8 cellular contexts compared by ENCODE assay signal in the genomic region with DNA sequence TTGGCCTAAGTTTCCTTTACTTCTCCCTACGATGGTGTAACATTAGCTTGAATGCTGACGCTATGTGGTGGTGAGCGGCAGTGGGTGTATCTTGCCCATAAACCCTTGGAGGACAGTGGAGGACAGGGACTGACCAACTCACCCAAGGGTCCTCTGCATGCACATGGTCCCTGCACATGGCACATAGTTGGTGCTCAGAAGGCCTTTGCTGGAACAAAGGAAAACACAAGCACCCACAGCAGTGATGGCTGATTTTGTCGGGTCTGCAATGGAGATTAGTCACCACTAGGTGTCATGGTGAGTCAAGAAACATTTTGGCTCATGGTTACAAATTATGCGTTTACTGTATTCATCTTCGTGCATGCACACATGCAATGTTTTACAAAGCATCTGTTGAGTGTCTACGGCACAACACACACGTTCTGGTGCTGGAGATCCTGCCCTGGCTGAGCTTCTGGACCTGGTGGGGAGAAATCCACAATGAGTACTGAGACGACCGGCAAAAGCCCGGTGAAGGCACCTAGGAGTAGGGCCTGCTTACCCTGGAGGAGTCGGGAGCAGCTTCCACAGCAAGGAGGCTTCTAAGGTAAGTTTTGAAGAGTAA. TPM values are rescaled to one million over a fixed set of nuclear protein-coding genes. Genes with fewer than 3 reads are reported as not detected.
DNase-seq lines count a peak whose midpoint lies in the region; ATAC-seq and TF ChIP-seq lines count a peak whose summit lies in the region.

No MANE protein-coding gene starts in this region.

- H3K27ac ChIP-seq in adrenal gland (no peak overlapping the region), sigmoid colon (no peak overlapping the region)

- no peak for TF ChIP-seq EP300 in sigmoid colon (IDR thresholded peaks at IDR 0.05)

- H3K4me3 ChIP-seq in BJ (ENCODE audit: low read depth, low read length) (no peak overlapping the region), adrenal gland (no peak overlapping the region), sigmoid colon (no peak overlapping the region)

- no peak for ATAC-seq in GM18511 (IDR thresholded peaks at IDR 0.05; ENCODE audit: unreplicated experiment)
- no peak for ATAC-seq in HG02642 (IDR thresholded peaks at IDR 0.05; ENCODE audit: poor library complexity, unreplicated experiment)

- CTCF ChIA-PET in BJ (lab: Yijun Ruan, JAX): interaction anchor here (0.6 to 3.5 kb wide), 21 partner anchors 8 to 600 kb away, joined by 3 to 24 read pairs (median 5); no protein-coding TSS in a partner anchor

- DNase-seq in BJ (ENCODE audit: low read depth) (no peak), GM19240 (ENCODE audit: insufficient read length, low spot score) (peak; percentile 37), NCI-H748 (lab: John Stamatoyannopoulos, UW; ENCODE audit: unreplicated experiment) (peak; percentile 22), adrenal gland (peak in 3 of 7 donors; percentile 19 to 58 (median 29)), hepatic stellate cell (ENCODE audit: low spot score) (peak; percentile 66), sigmoid colon (no peak)

- 48 to 56% (median 53%) methylated on average over 11 to 12 of the region's 12 CpGs for WGBS in adrenal gland, 4 donors
- 54 to 61% methylated on average over 12 of the region's 12 CpGs for whole genome bisulfite sequencing in sigmoid colon, 2 donors

- H3K4me1 ChIP-seq in adrenal gland (replicated peaks in 1 of 2): no peaks in the 10 kb centered on the region
- H3K4me1 ChIP-seq in sigmoid colon: peaks cover 0 to 15% (median 13%) of the 10 kb centered on the region in 4 donors

- intact Hi-C loops in adrenal gland (cut with DNase I) (loop anchor here in 1 of 2 donors (10.0 kb wide), 1 partner anchor 608 kb away; no protein-coding TSS in a partner anchor), sigmoid colon (cut with DNase I) (loop anchor here (5.0 kb wide), 2 partner anchors 210 to 545 kb away; a partner anchor contains a TSS)

- TF ChIP-seq CTCF in BJ (IDR thresholded peaks at IDR 0.05; ENCODE audit: insufficient read depth, low read depth, low read length): peak; percentile 78
- TF ChIP-seq CTCF in adrenal gland (IDR thresholded peaks at IDR 0.05): peak; percentile 63 to 80 (median 70)
- TF ChIP-seq CTCF in sigmoid colon (IDR thresholded peaks at IDR 0.05): peak; percentile 60 to 80 (median 76)

- no peaks in the 10 kb centered on the region for H3K9me3 ChIP-seq in adrenal gland (replicated peaks in 1 of 3)
- H3K9me3 ChIP-seq in sigmoid colon: no peaks in the 10 kb centered on the region

- TF ChIP-seq POLR2A in adrenal gland (IDR thresholded peaks at IDR 0.05): no peak
- TF ChIP-seq POLR2A in sigmoid colon (IDR thresholded peaks at IDR 0.05): no peak

- no peaks in the 10 kb centered on the region for H3K36me3 ChIP-seq in BJ (ENCODE audit: control insufficient read depth, insufficient read depth, low read length)
- no peaks in the 10 kb centered on the region for H3K36me3 ChIP-seq in adrenal gland (replicated peaks in 1 of 2)
- no peaks in the 10 kb centered on the region for H3K36me3 ChIP-seq in sigmoid colon

- H3K27me3 ChIP-seq in BJ (ENCODE audit: control insufficient read depth, insufficient read depth, low read length): no peaks in the 10 kb centered on the region
- H3K27me3 ChIP-seq in adrenal gland: no peaks in the 10 kb centered on the region
- no peaks in the 10 kb centered on the region for H3K27me3 ChIP-seq in sigmoid colon

- POLR2A ChIA-PET in BJ (lab: Charles Lee): no interaction called here

RNA-seq across cellular contexts. Expression of a gene that starts 44.0 kb away (rescaled TPM):
- 10.9 and 20.9 TPM in 2 replicates for polyA plus RNA-seq in BJ (2011; rRNA removed)
- 4.7 and 6.3 TPM in 2 replicates for polyA minus RNA-seq in BJ (2011; rRNA and poly(A)+ RNA removed)
- total RNA-seq in adrenal gland: 10 to 100 TPM in 6 of 8 donors, 1 to 10 TPM in 2; 9.6 to 22.9 (median 16.3) TPM
- 10 to 100 TPM; 15.5 to 51.3 (median 23.4) TPM for polyA plus RNA-seq in adrenal gland
- 10 to 100 TPM; 23.5 to 41.3 (median 31.3) TPM for total RNA-seq in sigmoid colon
- polyA plus RNA-seq in sigmoid colon: 10 to 100 TPM; 25.8 to 40.2 (median 36.8) TPM

Comparison
In these comparisons a context has a peak if more than half of its experiments do, and no peak if none do; other contexts are left out.
1. DNase-seq: peak in GM19240 (single experiment), NCI-H748 (single experiment) and hepatic stellate cell (single experiment); none in BJ (single experiment) and sigmoid colon (single experiment).
2. Peak in every context shown above with its lines, with median percentiles within 50 percentile points of each other: CTCF ChIP-seq.